In the genomic region with DNA sequence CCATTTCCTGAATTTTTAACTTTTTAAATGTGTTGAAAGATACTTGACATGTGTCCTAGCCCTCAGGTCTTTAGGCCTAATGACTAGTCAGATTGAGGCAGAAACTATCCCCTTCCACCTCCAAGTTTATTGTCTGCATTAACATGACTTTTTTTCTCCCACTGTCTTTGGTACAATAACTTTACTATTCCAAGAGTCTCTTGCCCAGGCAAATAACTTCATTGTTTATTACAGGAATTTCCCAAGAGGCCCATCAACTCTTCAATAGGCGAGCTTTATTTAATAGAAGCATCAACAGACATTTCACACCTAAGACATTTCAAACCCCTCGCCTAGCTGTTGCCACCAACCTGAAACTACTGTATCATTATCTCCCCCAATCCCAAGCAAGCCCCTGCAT, we compare ENCODE assay signal across 20 cellular contexts. TPM values are rescaled to one million over a fixed set of nuclear protein-coding genes. Genes with fewer than 3 reads are reported as not detected.
DNase-seq lines count a peak whose midpoint lies in the region; ATAC-seq and TF ChIP-seq lines count a peak whose summit lies in the region.
"Had no signal": no experiment of that assay in that cellular context is flagged by ENCODE, and none has a peak within 500 bp of the region (broad histone marks: within the 10 kb centered on the region; RNA-seq: fewer than 3 reads in every experiment).

No MANE protein-coding gene starts in this region.

- H3K23ac ChIP-seq in mesenchymal stem cell (ENCODE audit: low read length in 2 of 2) = no peak overlapping the region

- H2BK5ac ChIP-seq in mesenchymal stem cell (ENCODE audit: low read depth, low read length, poor library complexity, severe bottlenecking) = no peak overlapping the region

- H3K14ac ChIP-seq in mesenchymal stem cell (ENCODE audit: low read length in 2 of 2) = no peak overlapping the region

- no peaks in the 10 kb centered on the region for H3K27me3 Mint-ChIP-seq in stimulated activated naive CD8-positive, alpha-beta T cell treated with anti-CD3 and anti-CD28 coated beads, Interleukin-15, Interleukin-2, amounts not matched to agents 100 ng/mL and 50 ng/mL, for 24 hours
- no peaks in the 10 kb centered on the region for H3K27me3 Mint-ChIP-seq in stimulated activated naive CD8-positive, alpha-beta T cell treated with anti-CD3 and anti-CD28 coated beads, Interleukin-15, amount 100 ng/mL, for 72 hours

- H3K27ac ChIP-seq in mesenchymal stem cell (ENCODE audit: low read length, poor library complexity, severe bottlenecking) = no peak overlapping the region
- peak overlapping the region; percentile 56 to 67 (median 60) for H3K27ac ChIP-seq in sigmoid colon
- no peak overlapping the region for H3K27ac ChIP-seq in ovary
- H3K27ac ChIP-seq: BLaER1 had no signal

- no peak overlapping the region for H3K18ac ChIP-seq in mesenchymal stem cell (ENCODE audit: low read depth in 1 of 2, low read length in 2 of 2)

- in situ Hi-C loops in SK-MEL-5 (cut with HindIII; ENCODE audit: low pct_unique_long_range_greater_than_20kb, low sequenced_read_pairs) = no loop called here

- H3K27me3 ChIP-seq in mesenchymal stem cell (ENCODE audit: control insufficient read depth in 1 of 2, insufficient read depth in 1 of 2, low read length in 2 of 2) = no peaks in the 10 kb centered on the region
- no peaks in the 10 kb centered on the region for H3K27me3 ChIP-seq in sigmoid colon
- no peaks in the 10 kb centered on the region for H3K27me3 ChIP-seq in ovary
- H3K27me3 ChIP-seq: BLaER1 had no signal

- no peaks in the 10 kb centered on the region for H3K9me3 Mint-ChIP-seq in stimulated activated naive CD8-positive, alpha-beta T cell treated with anti-CD3 and anti-CD28 coated beads, Interleukin-15, Interleukin-2, amounts not matched to agents 100 ng/mL and 50 ng/mL, for 24 hours
- no peaks in the 10 kb centered on the region for H3K9me3 Mint-ChIP-seq in stimulated activated naive CD8-positive, alpha-beta T cell treated with anti-CD3 and anti-CD28 coated beads, Interleukin-15, amount 100 ng/mL, for 72 hours
- H3K9me3 Mint-ChIP-seq: CD8-positive, alpha-beta T cell had no signal

- H2BK15ac ChIP-seq in mesenchymal stem cell (ENCODE audit: low read depth, poor library complexity, severe bottlenecking) = no peak overlapping the region

- H4K91ac ChIP-seq in mesenchymal stem cell (ENCODE audit: low read length) = no peak overlapping the region

- H2AFZ ChIP-seq in mesenchymal stem cell (ENCODE audit: low read depth, low read length) = no peak overlapping the region

- ATAC-seq in stimulated activated naive CD8-positive, alpha-beta T cell treated with anti-CD3 and anti-CD28 coated beads, Interleukin-15, amount 100 ng/mL, for 72 hours = no peak
- ATAC-seq in GM21737 (IDR thresholded peaks at IDR 0.05; ENCODE audit: unreplicated experiment) = no peak
- ATAC-seq in GM19397 (IDR thresholded peaks at IDR 0.05; ENCODE audit: unreplicated experiment) = no peak
- ATAC-seq: CD8-positive, alpha-beta T cell; Panc1 had no signal

- no peaks in the 10 kb centered on the region for H3K36me3 ChIP-seq in mesenchymal stem cell (ENCODE audit: control insufficient read depth in 1 of 2, insufficient read depth in 2 of 2, low read depth in 1 of 2, low read length in 2 of 2)
- peaks cover 0 to 12% (median 0%) of the 10 kb centered on the region in 4 donors for H3K36me3 ChIP-seq in sigmoid colon
- no peaks in the 10 kb centered on the region for H3K36me3 ChIP-seq in ovary

- TF ChIP-seq POLR2A in sigmoid colon (IDR thresholded peaks at IDR 0.05) (no peak), ovary (IDR thresholded peaks at IDR 0.05) (no peak)

- intact Hi-C loops in sigmoid colon (cut with DNase I) (loop anchor here (1.0 kb wide), 1 partner anchor 8 kb away; no protein-coding TSS in a partner anchor), ovary (cut with DNase I) (no loop called here)

- DNase-seq in stimulated activated naive CD8-positive, alpha-beta T cell treated with anti-CD3 and anti-CD28 coated beads, Interleukin-15, amount 100 ng/mL, for 72 hours = no peak
- DNase-seq in SK-MEL-5 (ENCODE audit: low read depth, low spot score) = peak; percentile 69
- DNase-seq in mesenchymal stem cell = no peak
- no peak for DNase-seq in sigmoid colon
- DNase-seq in ovary = no peak
- DNase-seq: CD8-positive, alpha-beta T cell; KBM-7; NCI-H1092; NCI-H1436 treated with DMSO at 0.1 percent for 48 hours; NCI-H1930; NCI-H2171; NCI-H345; NCI-H524; NCI-H774; NK-92 treated with Interleukin-12 subunit alpha and Interleukin-12 subunit beta, amount 100 ng/mL, for 24 hours had no signal

- no peak overlapping the region for H3K4me2 ChIP-seq in mesenchymal stem cell (ENCODE audit: low read length, poor library complexity, severe bottlenecking)
- H3K4me2 ChIP-seq: BLaER1 had no signal

- H2AK5ac ChIP-seq in mesenchymal stem cell (ENCODE audit: low read length, severe bottlenecking) = peak overlapping the region; percentile 1

- no peak overlapping the region for H3K4ac ChIP-seq in mesenchymal stem cell (ENCODE audit: low read depth in 1 of 2, low read length in 2 of 2)

- no peaks in the 10 kb centered on the region for H3K36me3 Mint-ChIP-seq in stimulated activated naive CD8-positive, alpha-beta T cell treated with anti-CD3 and anti-CD28 coated beads, Interleukin-15, Interleukin-2, amounts not matched to agents 100 ng/mL and 50 ng/mL, for 24 hours (ENCODE audit: low read depth)

- peaks cover 35% of the 10 kb centered on the region for H3K4me1 Mint-ChIP-seq in stimulated activated naive CD8-positive, alpha-beta T cell treated with anti-CD3 and anti-CD28 coated beads, Interleukin-15, Interleukin-2, amounts not matched to agents 100 ng/mL and 50 ng/mL, for 24 hours (ENCODE audit: low read depth)
- H3K4me1 Mint-ChIP-seq in stimulated activated naive CD8-positive, alpha-beta T cell treated with anti-CD3 and anti-CD28 coated beads, Interleukin-15, amount 100 ng/mL, for 72 hours = peaks cover 53% of the 10 kb centered on the region

- H3K27ac Mint-ChIP-seq in stimulated activated naive CD8-positive, alpha-beta T cell treated with anti-CD3 and anti-CD28 coated beads, Interleukin-15, Interleukin-2, amounts not matched to agents 100 ng/mL and 50 ng/mL, for 24 hours = peak overlapping the region; percentile 18
- H3K27ac Mint-ChIP-seq in stimulated activated naive CD8-positive, alpha-beta T cell treated with anti-CD3 and anti-CD28 coated beads, Interleukin-15, amount 100 ng/mL, for 72 hours = no peak overlapping the region
- H3K27ac Mint-ChIP-seq: CD8-positive, alpha-beta T cell had no signal

- no peak overlapping the region for H4K8ac ChIP-seq in mesenchymal stem cell (ENCODE audit: low read length)

- TF ChIP-seq EP300 in sigmoid colon (IDR thresholded peaks at IDR 0.05) = no peak
- no peak for TF ChIP-seq EP300 in ovary (IDR thresholded peaks at IDR 0.05)

- H2BK120ac ChIP-seq in mesenchymal stem cell (ENCODE audit: low read depth, low read length) = no peak overlapping the region

- peak overlapping the region in 1 of 2 experiments; percentile 20 for H2BK12ac ChIP-seq in mesenchymal stem cell (ENCODE audit: low read length in 2 of 2)

- no peak for TF ChIP-seq CTCF in sigmoid colon (IDR thresholded peaks at IDR 0.05)
- no peak for TF ChIP-seq CTCF in ovary (IDR thresholded peaks at IDR 0.05)

- H3K4me1 ChIP-seq in mesenchymal stem cell (ENCODE audit: control insufficient read depth, insufficient read depth, low read depth, low read length) (peaks cover 12% of the 10 kb centered on the region), sigmoid colon (peaks cover 0 to 23% (median 20%) of the 10 kb centered on the region in 4 donors), ovary (ENCODE audit: insufficient read depth) (peaks cover 2% of the 10 kb centered on the region)
- H3K4me1 ChIP-seq: BLaER1 had no signal

- H3K4me3 ChIP-seq in mesenchymal stem cell (ENCODE audit: insufficient read depth in 1 of 2, low read depth in 1 of 2, low read length in 2 of 2) (no peak overlapping the region), sigmoid colon (no peak overlapping the region), ovary (no peak overlapping the region)
- H3K4me3 ChIP-seq: BLaER1 had no signal

- WGBS in mesenchymal stem cell = 74% methylated on average over 2 of the region's 2 CpGs
- WGBS in sigmoid colon, 2 donors = 80 to 84% methylated on average over 2 of the region's 2 CpGs
- WGBS in ovary, 3 donors = 85 to 93% (median 93%) methylated on average over 2 of the region's 2 CpGs

- no peaks in the 10 kb centered on the region for H3K79me1 ChIP-seq in mesenchymal stem cell (replicated peaks; ENCODE audit: low read length, poor library complexity, severe bottlenecking)

- no peak overlapping the region for H3K4me3 Mint-ChIP-seq in stimulated activated naive CD8-positive, alpha-beta T cell treated with anti-CD3 and anti-CD28 coated beads, Interleukin-15, Interleukin-2, amounts not matched to agents 100 ng/mL and 50 ng/mL, for 24 hours
- no peak overlapping the region for H3K4me3 Mint-ChIP-seq in stimulated activated naive CD8-positive, alpha-beta T cell treated with anti-CD3 and anti-CD28 coated beads, Interleukin-15, amount 100 ng/mL, for 72 hours
- H3K4me3 Mint-ChIP-seq: CD8-positive, alpha-beta T cell had no signal

- H3K9ac ChIP-seq in mesenchymal stem cell (ENCODE audit: low read length) = no peak overlapping the region
- H3K9ac ChIP-seq: BLaER1 had no signal

- H3K9me3 ChIP-seq in mesenchymal stem cell (ENCODE audit: control insufficient read depth, low read length) (no peaks in the 10 kb centered on the region), sigmoid colon (no peaks in the 10 kb centered on the region), ovary (no peaks in the 10 kb centered on the region)
- H3K9me3 ChIP-seq: BLaER1 had no signal

RNA-seq across cellular contexts. Expression of gene NFKBIA, which starts 10.7 kb away (rescaled TPM):
- total RNA-seq in SK-MEL-5 (2014; rRNA removed; shearing (Covaris generic)) = 25.8 and 26.7 TPM in 2 replicates
- 24.3 and 32.3 TPM in 2 replicates for polyA plus RNA-seq in SK-MEL-5 (2015; cell fraction: cytosol; rRNA removed)
- 68.5 and 74.5 TPM in 2 replicates for polyA plus RNA-seq in SK-MEL-5 (2015; cell fraction: nucleus; rRNA removed)
- polyA plus RNA-seq in mesenchymal stem cell (2013, experiment 1 of 2) = 80.0 TPM
- 75.3 TPM for polyA plus RNA-seq in mesenchymal stem cell (2013, experiment 2 of 2)
- total RNA-seq in sigmoid colon (100 to 1,000 TPM; 258 to 340 (median 289) TPM), ovary (1,000 to 10,000 TPM in 1 of 7 donors, 100 to 1,000 TPM in 6; 162 to 1,807 (median 236) TPM)
- polyA plus RNA-seq in sigmoid colon (100 to 1,000 TPM in 2 of 3 donors, 10 to 100 TPM in 1; 95.5 to 188 (median 158) TPM), ovary (100 to 1,000 TPM; 109 to 194 TPM)

Comparison
In these comparisons a context has a peak if more than half of its experiments do, and no peak if none do; other contexts are left out.
1. H3K27ac ChIP-seq: peak in sigmoid colon (4 of 4); none in mesenchymal stem cell (single experiment) and ovary (0 of 2).